1 cellular context compared by ENCODE assay signal in the genomic region with DNA sequence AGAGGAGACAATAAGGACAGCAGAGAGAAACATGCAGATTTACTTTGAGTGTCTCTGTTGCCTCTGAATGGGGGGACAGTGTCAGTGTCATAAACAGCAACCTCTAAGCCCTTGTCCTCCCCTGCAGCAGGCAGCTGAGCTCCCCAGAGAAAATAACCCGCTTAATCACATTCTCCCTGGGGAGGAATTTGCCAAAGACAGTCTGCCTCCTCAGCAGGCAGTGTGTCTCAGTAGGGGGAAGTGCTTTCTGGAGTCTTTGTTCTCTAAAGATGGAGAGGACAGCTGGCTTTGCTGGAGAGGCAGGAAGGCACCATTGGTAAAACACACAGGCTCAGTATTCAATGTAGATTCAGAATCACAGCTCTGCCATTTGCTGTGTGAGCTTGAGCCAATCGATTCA.
TF ChIP-seq lines count a peak whose summit lies in the region.

No MANE protein-coding gene starts in this region.

TF ChIP-seq in HepG2, 621 proteins besides CTCF, POLR2A, EP300 and RAD21 (continued from another document):
- TF ChIP-seq ZGPAT (CRISPR knock-in tag; IDR thresholded peaks at IDR 0.05): no peak
- TF ChIP-seq ZNF317 (CRISPR knock-in tag; IDR thresholded peaks at IDR 0.05): no peak
- TF ChIP-seq, protein P1, sequence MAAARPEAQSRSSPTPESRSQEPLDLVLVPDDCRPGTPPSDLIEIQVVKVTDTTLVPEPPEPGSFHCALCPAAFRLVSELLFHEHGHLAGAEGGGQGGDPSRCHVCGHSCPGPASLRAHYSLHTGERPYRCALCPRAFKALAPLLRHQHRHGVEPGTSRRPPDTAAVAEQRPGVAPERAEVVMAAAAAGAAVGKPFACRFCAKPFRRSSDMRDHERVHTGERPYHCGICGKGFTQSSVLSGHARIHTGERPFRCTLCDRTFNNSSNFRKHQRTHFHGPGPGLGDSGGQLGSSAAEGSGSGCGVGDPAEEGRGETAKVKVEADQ (CRISPR knock-in tag; IDR thresholded peaks at IDR 0.05; ENCODE audit: borderline replicate concordance): no peak
- TF ChIP-seq CREB3 (CRISPR knock-in tag; IDR thresholded peaks at IDR 0.05): no peak
- TF ChIP-seq ZNF274 (CRISPR knock-in tag; IDR thresholded peaks at IDR 0.05): no peak
- no peak for TF ChIP-seq ZNF260 (CRISPR knock-in tag; IDR thresholded peaks at IDR 0.05; ENCODE audit: borderline replicate concordance, low read depth)
- TF ChIP-seq MED13 (CRISPR knock-in tag; IDR thresholded peaks at IDR 0.05): no peak
- no peak for TF ChIP-seq ZNF407 (CRISPR knock-in tag; IDR thresholded peaks at IDR 0.05; ENCODE audit: not compliant biosample characterization)
- no peak for TF ChIP-seq ZNF10 (CRISPR knock-in tag; IDR thresholded peaks at IDR 0.05; ENCODE audit: borderline replicate concordance, low read depth)
- TF ChIP-seq ZNF468 (CRISPR knock-in tag; IDR thresholded peaks at IDR 0.05): no peak
- TF ChIP-seq HBP1 (CRISPR knock-in tag; IDR thresholded peaks at IDR 0.05; ENCODE audit: low read depth): no peak
- no peak for TF ChIP-seq MED8 (CRISPR knock-in tag; IDR thresholded peaks at IDR 0.05; ENCODE audit: insufficient replicate concordance)
- TF ChIP-seq TAF1 (CRISPR knock-in tag; IDR thresholded peaks at IDR 0.05): no peak
- no peak for TF ChIP-seq RFX1 (IDR thresholded peaks at IDR 0.05)
- TF ChIP-seq NR3C1 (CRISPR knock-in tag; IDR thresholded peaks at IDR 0.05): no peak
